In the genomic region with DNA sequence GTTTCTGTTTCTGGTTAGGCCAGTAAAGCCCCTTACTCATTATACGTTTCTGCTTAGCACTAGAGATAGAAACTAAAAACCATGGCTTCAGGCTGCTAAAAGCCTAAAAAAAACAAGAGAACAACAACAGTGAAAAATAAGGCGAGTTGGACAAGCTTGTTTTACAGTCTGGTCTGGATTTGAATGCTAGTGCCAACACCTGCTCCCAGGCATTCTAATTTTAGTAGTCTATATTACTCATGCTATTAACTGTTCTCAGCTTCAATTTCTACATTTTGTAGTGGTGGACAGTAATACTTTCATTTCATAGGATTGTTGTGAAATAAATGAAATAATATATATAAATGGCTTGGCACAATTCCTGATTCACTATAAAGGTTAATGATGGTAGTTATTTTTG, we compare ENCODE assay signal across 24 cellular contexts.
A peak's percentile ranks its signal among the peaks of the same experiment; 100 is the strongest.
DNase-seq lines count a peak whose midpoint lies in the region; ATAC-seq and TF ChIP-seq lines count a peak whose summit lies in the region.
"Had no signal": no experiment of that assay in that cellular context is flagged by ENCODE, and none has a peak within 500 bp of the region (broad histone marks: within the 10 kb centered on the region; RNA-seq: fewer than 3 reads in every experiment).

No MANE protein-coding gene starts in this region.

- H3K9me3 ChIP-seq in lower lobe of right lung: no peaks in the 10 kb centered on the region
- H3K9me3 ChIP-seq: stomach had no signal

- no peak overlapping the region for H3K27ac ChIP-seq in lower lobe of right lung
- H3K27ac ChIP-seq: foreskin keratinocyte, hepatocyte, stomach, VCaP had no signal

- no peaks in the 10 kb centered on the region for H3K27me3 ChIP-seq in lower lobe of right lung (ENCODE audit: low read depth)
- H3K27me3 ChIP-seq: foreskin keratinocyte, hepatocyte, stomach had no signal

- H3K36me3 Mint-ChIP-seq in nephron progenitor cell (ENCODE audit: low read depth): peaks cover 5% of the 10 kb centered on the region
- peaks cover 54% of the 10 kb centered on the region for H3K36me3 Mint-ChIP-seq in activated T-cell treated with anti-CD3 and anti-CD28 coated beads, Interleukin-2, amount 50 U/mL, for 24 hours (ENCODE audit: low read depth)

- H3K36me3 ChIP-seq in lower lobe of right lung: no peaks in the 10 kb centered on the region

- peaks cover 4% of the 10 kb centered on the region for H3K4me1 Mint-ChIP-seq in nephron progenitor cell
- peaks cover 4% of the 10 kb centered on the region for H3K4me1 Mint-ChIP-seq in activated T-cell treated with anti-CD3 and anti-CD28 coated beads, Interleukin-2, amount 50 U/mL, for 24 hours (ENCODE audit: low read depth)
- H3K4me1 Mint-ChIP-seq: CD14-positive monocyte, natural killer cell had no signal

- H3K27me3 Mint-ChIP-seq in nephron progenitor cell (ENCODE audit: low read depth, poor library complexity): no peaks in the 10 kb centered on the region
- no peaks in the 10 kb centered on the region for H3K27me3 Mint-ChIP-seq in activated T-cell treated with anti-CD3 and anti-CD28 coated beads, Interleukin-2, amount 50 U/mL, for 24 hours

- no peaks in the 10 kb centered on the region for H3K9me3 Mint-ChIP-seq in nephron progenitor cell
- no peaks in the 10 kb centered on the region for H3K9me3 Mint-ChIP-seq in activated T-cell treated with anti-CD3 and anti-CD28 coated beads, Interleukin-2, amount 50 U/mL, for 24 hours
- H3K9me3 Mint-ChIP-seq: CD14-positive monocyte, H9, natural killer cell had no signal

- TF ChIP-seq CTCF in nephron progenitor cell (IDR thresholded peaks at IDR 0.05) (no peak), lower lobe of right lung (IDR thresholded peaks at IDR 0.05) (no peak)

- DNase-seq in G401 (ENCODE audit: low spot score) (peak; percentile 67), NCI-H526 treated with DMSO at 0.1 percent for 48 hours (lab: John Stamatoyannopoulos, UW) (peak; percentile 12), fibroblast of peridontal ligament (ENCODE audit: extremely low read depth) (peak; percentile 7), nephron progenitor cell (no peak), lower lobe of right lung (no peak), NCI-H1436 (lab: John Stamatoyannopoulos, UW) (no peak)
- DNase-seq in stimulated activated naive CD4-positive, alpha-beta T cell (lab: John Stamatoyannopoulos, UW): no peak
- DNase-seq in activated T-cell treated with anti-CD3 and anti-CD28 coated beads, Interleukin-2, amount 50 U/mL, for 24 hours: no peak
- DNase-seq: activated CD4-positive, alpha-beta T cell treated with anti-CD3 and anti-CD28 coated beads for 48 hours; activated naive CD4-positive, alpha-beta T cell treated with Interleukin-2 at 50 U/mL for 16 hours; activated T-cell treated with anti-CD3 and anti-CD28 coated beads, Interleukin-2, amount 50 U/mL, for 48 hours; amniotic stem cell; H9; natural killer cell; NCI-H510A; stimulated activated CD4-positive, alpha-beta T cell treated with anti-CD3 and anti-CD28 coated beads, Interleukin-15, amount 100 ng/mL, for 24 hours; stomach; trophoblast cell had no signal

- no peak for ATAC-seq in lower lobe of right lung
- ATAC-seq: foreskin keratinocyte, left lobe of liver, natural killer cell, SK-N-SH treated with all-trans-retinoic acid at 6 μM for 48 hours had no signal

- in situ Hi-C loops in G401 (cut with HindIII; ENCODE audit: low sequenced_read_pairs): no loop called here

- no peak overlapping the region for H3K4me3 Mint-ChIP-seq in nephron progenitor cell
- no peak overlapping the region for H3K4me3 Mint-ChIP-seq in activated T-cell treated with anti-CD3 and anti-CD28 coated beads, Interleukin-2, amount 50 U/mL, for 24 hours
- H3K4me3 Mint-ChIP-seq: CD14-positive monocyte, H9, natural killer cell had no signal

- intact Hi-C loops in lower lobe of right lung (cut with DNase I): no loop called here

- H3K4me3 ChIP-seq in lower lobe of right lung: no peak overlapping the region
- H3K4me3 ChIP-seq: hepatocyte, stomach had no signal

- peak overlapping the region; percentile 46 for H3K27ac Mint-ChIP-seq in nephron progenitor cell
- no peak overlapping the region for H3K27ac Mint-ChIP-seq in activated T-cell treated with anti-CD3 and anti-CD28 coated beads, Interleukin-2, amount 50 U/mL, for 24 hours
- H3K27ac Mint-ChIP-seq: H9, natural killer cell had no signal

- H3K4me1 ChIP-seq in lower lobe of right lung: no peaks in the 10 kb centered on the region
- H3K4me1 ChIP-seq: foreskin keratinocyte, stomach had no signal

Comparison
In these comparisons a context has a peak if more than half of its experiments do, and no peak if none do; other contexts are left out.
1. DNase-seq: peak in G401 (single experiment), NCI-H526 treated with DMSO at 0.1 percent for 48 hours (single experiment) and fibroblast of peridontal ligament (single experiment); none in nephron progenitor cell (single experiment), stimulated activated naive CD4-positive, alpha-beta T cell (0 of 6), activated T-cell treated with anti-CD3 and anti-CD28 coated beads, Interleukin-2, amount 50 U/mL, for 24 hours (single experiment), lower lobe of right lung (single experiment) and NCI-H1436 (single experiment).